19 cellular contexts compared by ENCODE assay signal in the genomic region with DNA sequence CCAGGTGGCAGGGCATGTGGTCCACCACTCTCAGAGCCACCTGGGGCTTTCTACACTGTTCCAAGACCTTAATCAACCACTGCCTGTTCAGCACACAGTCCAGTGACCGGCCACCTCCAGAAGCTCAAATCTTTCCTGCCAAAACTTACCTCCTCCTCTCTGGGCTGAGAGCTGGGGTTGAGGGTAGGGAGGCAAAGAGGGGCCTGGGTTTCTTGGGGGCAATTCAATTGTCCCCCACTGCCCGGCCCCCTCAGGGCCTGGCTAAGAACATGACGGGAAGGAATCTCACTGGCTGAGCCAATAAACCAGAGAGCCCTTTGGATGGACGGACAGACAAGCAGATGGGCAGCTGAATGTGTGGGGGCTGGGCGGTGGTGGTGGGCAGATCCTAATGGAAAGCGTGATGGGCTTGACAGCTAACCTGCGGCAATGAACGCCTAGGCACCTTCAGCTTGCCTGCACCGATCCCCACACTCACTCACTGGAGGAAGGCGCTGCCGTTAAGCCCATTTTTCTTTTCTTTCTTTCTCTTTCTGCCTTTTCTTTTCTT. TPM values are rescaled to one million over a fixed set of nuclear protein-coding genes. Genes with fewer than 3 reads are reported as not detected.
"Had no signal": no experiment of that assay in that cellular context is flagged by ENCODE, and none has a peak within 500 bp of the region (broad histone marks: within the 10 kb centered on the region; RNA-seq: fewer than 3 reads in every experiment).

No MANE protein-coding gene starts in this region.

- DNase-seq: cortex of kidney; dorsolateral prefrontal cortex; effector CD8-positive, alpha-beta T cell; gastrocnemius medialis; immature natural killer cell; left cardiac atrium; naive B cell; small intestine; stimulated activated CD4-positive, alpha-beta T cell treated with anti-CD3 and anti-CD28 coated beads, Interleukin-2, amount 100 ng/mL, for 48 hours; stimulated activated naive CD4-positive, alpha-beta T cell treated with Interleukin-2 at 50 U/mL for 16 hours; trophoblast cell had no signal

- H3K4me3 ChIP-seq: dorsolateral prefrontal cortex, esophagus muscularis mucosa, gastrocnemius medialis had no signal

- H3K27ac Mint-ChIP-seq: immature natural killer cell, nephron had no signal

- H3K9me3 ChIP-seq: esophagus muscularis mucosa, gastrocnemius medialis, neutrophil had no signal

- H3K36me3 ChIP-seq: esophagus muscularis mucosa, gastrocnemius medialis, neutrophil had no signal

- H3K27ac ChIP-seq: dorsolateral prefrontal cortex, esophagus muscularis mucosa, gastrocnemius medialis, neutrophil had no signal

- ATAC-seq: gastrocnemius medialis, left cardiac atrium had no signal

- H3K4me3 Mint-ChIP-seq: immature natural killer cell, nephron had no signal

RNA-seq across cellular contexts. Expression of a gene that starts 5.4 kb away (rescaled TPM):
- total RNA-seq: fibroblast of villous mesenchyme, gastrocnemius medialis, left cardiac atrium, liver, lung microvascular endothelial cell, osteocyte, pulmonary artery endothelial cell had no signal

RNA-seq across cellular contexts. Expression of a gene that starts 51.6 kb away (rescaled TPM):
- total RNA-seq: esophagus muscularis mucosa, fibroblast of villous mesenchyme, gastrocnemius medialis, left cardiac atrium, liver, lung microvascular endothelial cell, osteocyte, pulmonary artery endothelial cell had no signal
